Comparison of ENCODE assay signal across 14 cellular contexts in the genomic region with DNA sequence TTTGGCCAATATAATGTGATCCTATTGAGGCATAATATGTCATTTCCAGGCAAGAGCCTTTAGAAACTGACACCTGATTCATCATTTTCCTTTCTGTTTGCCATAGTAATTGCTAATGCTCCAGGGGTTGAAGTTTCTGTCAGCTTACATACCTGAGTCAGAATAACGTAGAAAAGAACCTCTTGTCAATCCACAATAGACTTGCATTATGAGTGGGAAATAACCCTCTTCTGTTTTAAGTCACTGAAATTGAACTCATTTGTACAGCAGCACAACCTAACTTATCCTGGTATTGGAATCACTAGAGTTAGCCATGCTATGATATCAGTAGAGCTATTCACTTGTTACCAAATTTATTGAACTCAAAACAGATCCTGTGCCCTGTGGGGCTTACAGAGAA.
A peak's percentile ranks its signal among the peaks of the same experiment; 100 is the strongest.
DNase-seq lines count a peak whose midpoint lies in the region; ATAC-seq, FAIRE-seq and TF ChIP-seq lines count a peak whose summit lies in the region.
"Had no signal": no experiment of that assay in that cellular context is flagged by ENCODE, and none has a peak within 500 bp of the region (broad histone marks: within the 10 kb centered on the region; RNA-seq: fewer than 3 reads in every experiment).

No MANE protein-coding gene starts in this region.

- H3K4me3 Mint-ChIP-seq in T-helper 2 cell treated with Interferon-gamma antibody and Interleukin-4, amounts not matched to agents 5 μg/mL and 100 μg/mL, for 36 hours, result no peak overlapping the region
- H3K4me3 Mint-ChIP-seq: nephron progenitor cell had no signal

- H3K9me3 ChIP-seq in A673 (ENCODE audit: low read depth, low read length, poor library complexity, severe bottlenecking), result peaks cover 4% of the 10 kb centered on the region
- H3K9me3 ChIP-seq: gastrocnemius medialis, uterus had no signal

- no peak overlapping the region for H3K27ac Mint-ChIP-seq in T-helper 2 cell treated with Interferon-gamma antibody and Interleukin-4, amounts not matched to agents 5 μg/mL and 100 μg/mL, for 36 hours
- H3K27ac Mint-ChIP-seq: nephron progenitor cell had no signal

- peak; percentile 74 for FAIRE-seq in GM12892 (lab: Jason Lieb, UNC)

- CTCF ChIA-PET in A673 (lab: Charles Lee), result no interaction called here

- BruUV-seq in A673 (replicated peaks; lab: Mats Ljungman, UMichigan), result no TSS peak

- H3K4me3 ChIP-seq in A673 (ENCODE audit: low read depth, low read length, poor library complexity, severe bottlenecking), result no peak overlapping the region
- H3K4me3 ChIP-seq: gastrocnemius medialis, uterus had no signal

- no peak overlapping the region for H3K27ac ChIP-seq in A673 (ENCODE audit: low read depth, low read length, poor library complexity, severe bottlenecking)
- H3K27ac ChIP-seq: gastrocnemius medialis, uterus had no signal

- no peak for TF ChIP-seq POLR2A in GM12892 (IDR thresholded peaks at IDR 0.05; ENCODE audit: low read depth, low read length)

- peaks cover 8% of the 10 kb centered on the region for H3K36me3 Mint-ChIP-seq in T-helper 2 cell treated with Interferon-gamma antibody and Interleukin-4, amounts not matched to agents 5 μg/mL and 100 μg/mL, for 36 hours (ENCODE audit: low read depth)

- no peaks in the 10 kb centered on the region for H3K4me1 ChIP-seq in A673 (ENCODE audit: insufficient read depth, low read length, poor library complexity, severe bottlenecking)
- H3K4me1 ChIP-seq: gastrocnemius medialis, uterus had no signal

- H3K27me3 Mint-ChIP-seq in T-helper 2 cell treated with Interferon-gamma antibody and Interleukin-4, amounts not matched to agents 5 μg/mL and 100 μg/mL, for 36 hours (ENCODE audit: low read depth), result no peaks in the 10 kb centered on the region

- peaks cover 25% of the 10 kb centered on the region for H3K9me3 Mint-ChIP-seq in T-helper 2 cell treated with Interferon-gamma antibody and Interleukin-4, amounts not matched to agents 5 μg/mL and 100 μg/mL, for 36 hours

- peak; percentile 49 for ATAC-seq in GM18858 (IDR thresholded peaks at IDR 0.05; ENCODE audit: unreplicated experiment)
- ATAC-seq in HG02610 (IDR thresholded peaks at IDR 0.05; ENCODE audit: unreplicated experiment), result peak; percentile 91
- no peak for ATAC-seq in GM21515 (IDR thresholded peaks at IDR 0.05; ENCODE audit: unreplicated experiment)
- ATAC-seq: gastrocnemius medialis had no signal

- DNase-seq in GM12892 (ENCODE audit: insufficient read length) (no peak), KG1 (lab: John Stamatoyannopoulos, UW) (no peak), A673 (ENCODE audit: low spot score) (no peak), NK-92 (lab: John Stamatoyannopoulos, UW; ENCODE audit: unreplicated experiment) (no peak)
- peak; percentile 23 for DNase-seq in T-helper 2 cell treated with Interferon-gamma antibody and Interleukin-4, amounts not matched to agents 5 μg/mL and 100 μg/mL, for 36 hours (ENCODE audit: low spot score)
- DNase-seq: DND-41, gastrocnemius medialis, NCI-H187, NCI-H526 treated with DMSO at 0.1 percent for 48 hours, nephron progenitor cell, uterus had no signal

- peaks cover 16% of the 10 kb centered on the region for H3K4me1 Mint-ChIP-seq in T-helper 2 cell treated with Interferon-gamma antibody and Interleukin-4, amounts not matched to agents 5 μg/mL and 100 μg/mL, for 36 hours (ENCODE audit: low read depth)
- H3K4me1 Mint-ChIP-seq: nephron progenitor cell had no signal

- TF ChIP-seq CTCF in A673 (conservative IDR thresholded peaks at IDR 0.05; ENCODE audit: low read depth, low read length), result no peak

- no peaks in the 10 kb centered on the region for H3K27me3 ChIP-seq in A673 (replicated peaks; ENCODE audit: insufficient read depth, low read depth, low read length, poor library complexity)
- H3K27me3 ChIP-seq: gastrocnemius medialis, uterus had no signal

- POLR2A ChIA-PET in A673 (lab: Charles Lee; ENCODE audit: low non-redundant PET), result no interaction called here

- intact Hi-C loops in A673 (cut with micrococcal nuclease; ENCODE audit: unreplicated experiment), result no loop called here

- no peaks in the 10 kb centered on the region for H3K36me3 ChIP-seq in A673 (ENCODE audit: insufficient read depth, low read length, poor library complexity, severe bottlenecking)
- H3K36me3 ChIP-seq: gastrocnemius medialis, uterus had no signal
